In the genomic region with DNA sequence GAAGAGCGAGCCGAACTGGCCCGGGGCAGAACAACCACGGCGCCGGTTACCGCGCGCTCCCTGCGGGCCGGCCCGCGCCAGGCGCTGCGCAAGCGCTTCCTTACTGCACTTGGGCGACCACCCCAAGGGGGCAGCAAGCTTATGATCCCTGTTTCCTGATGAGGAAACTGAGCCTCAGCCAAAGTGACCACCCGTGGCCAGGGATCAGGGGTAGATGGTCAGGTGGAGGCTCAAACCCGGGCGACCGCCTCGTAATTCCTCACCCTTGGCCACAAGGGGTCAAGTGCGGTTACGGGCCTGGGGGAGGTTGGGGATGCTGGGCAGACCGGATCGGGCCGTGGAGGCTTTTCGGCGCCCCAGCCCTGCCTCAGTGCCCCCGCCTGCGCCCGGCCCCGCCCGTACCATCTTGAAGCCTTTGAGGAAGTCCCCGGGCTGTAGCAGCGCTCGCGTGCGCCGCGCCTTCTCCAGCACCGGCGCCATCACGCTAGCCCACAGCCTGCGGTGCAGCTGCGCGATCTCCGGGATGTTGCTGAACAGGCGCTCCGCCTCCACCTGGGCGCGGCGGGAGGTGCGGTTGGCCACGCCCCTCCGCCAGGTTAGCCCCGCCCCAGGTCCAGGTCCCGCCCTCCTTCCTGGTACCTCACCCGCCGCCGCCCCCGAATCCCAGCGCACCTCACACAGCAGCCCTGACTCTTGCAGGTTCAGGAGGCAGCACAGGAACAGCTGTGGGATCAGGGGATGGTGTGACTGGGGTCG, we compare ENCODE assay signal across 17 cellular contexts. TPM values are rescaled to one million over a fixed set of nuclear protein-coding genes. Genes with fewer than 3 reads are reported as not detected.
DNase-seq lines count a peak whose midpoint lies in the region; ATAC-seq and TF ChIP-seq lines count a peak whose summit lies in the region.
"Had no signal": no experiment of that assay in that cellular context is flagged by ENCODE, and none has a peak within 500 bp of the region (broad histone marks: within the 10 kb centered on the region; RNA-seq: fewer than 3 reads in every experiment).

No MANE protein-coding gene starts in this region.

- no peaks in the 10 kb centered on the region for H3K79me2 ChIP-seq in mammary epithelial cell (ENCODE audit: insufficient read depth, low read length)

- no peak overlapping the region for H3K4me2 ChIP-seq in mammary epithelial cell (ENCODE audit: insufficient read depth, low read depth, low read length)
- H3K4me2 ChIP-seq: A549 had no signal

- POLR2A ChIA-PET in MCF 10A (lab: Yijun Ruan, JAX), result interaction anchor here (0.9 to 3.2 kb wide), 6 partner anchors 18 to 78 kb away, joined by 3 to 15 read pairs (median 6); a partner anchor contains a TSS

- TF ChIP-seq CTCF in MCF 10A (IDR thresholded peaks at IDR 0.05; ENCODE audit: unreplicated experiment), result no peak
- no peak for TF ChIP-seq CTCF in mammary epithelial cell (conservative IDR thresholded peaks at IDR 0.05 in 1 of 2, IDR thresholded peaks at IDR 0.05 in 1 of 2; ENCODE audit: extremely low read depth in 1 of 2, insufficient read depth in 1 of 2, low read depth in 1 of 2, low read length in 2 of 2)
- no peak for TF ChIP-seq CTCF in upper lobe of left lung (IDR thresholded peaks at IDR 0.05)

- H2AFZ ChIP-seq in mammary epithelial cell (ENCODE audit: low read depth, low read length), result no peak overlapping the region

- H3K4me3 Mint-ChIP-seq in MCF 10A (ENCODE audit: unreplicated experiment), result no peak overlapping the region
- H3K4me3 Mint-ChIP-seq: activated CD4-positive, alpha-beta memory T cell treated with anti-CD3 and anti-CD28 coated beads, Interleukin-2, amount 10 ng/mL, durations not matched to agents 7 days and 5 days; memory B cell had no signal

- H3K36me3 Mint-ChIP-seq in MCF 10A (ENCODE audit: insufficient read depth, unreplicated experiment), result peaks cover 41% of the 10 kb centered on the region
- H3K36me3 Mint-ChIP-seq: memory B cell had no signal

- no peaks in the 10 kb centered on the region for H3K9me3 Mint-ChIP-seq in MCF 10A (ENCODE audit: unreplicated experiment)
- H3K9me3 Mint-ChIP-seq: activated CD4-positive, alpha-beta memory T cell treated with anti-CD3 and anti-CD28 coated beads, Interleukin-2, amount 10 ng/mL, durations not matched to agents 7 days and 5 days; memory B cell had no signal

- H3K27me3 ChIP-seq in mammary epithelial cell (ENCODE audit: insufficient read depth, low read length) (no peaks in the 10 kb centered on the region), upper lobe of left lung (no peaks in the 10 kb centered on the region)
- H3K27me3 ChIP-seq: uterus had no signal

- no peak overlapping the region for H3K9ac ChIP-seq in mammary epithelial cell (ENCODE audit: insufficient read depth, low read length)

- no TSS peak for BruUV-seq in MCF 10A (replicated peaks; lab: Mats Ljungman, UMichigan)
- BruUV-seq in mammary epithelial cell (replicated peaks; lab: Mats Ljungman, UMichigan), result no TSS peak

- H3K36me3 ChIP-seq in mammary epithelial cell (ENCODE audit: insufficient read depth, low read length) (peaks cover 22% of the 10 kb centered on the region), upper lobe of left lung (peaks cover 0 to 46% (median 10%) of the 10 kb centered on the region in 4 donors)
- H3K36me3 ChIP-seq: uterus had no signal

- H3K9me3 ChIP-seq in mammary epithelial cell (replicated peaks; ENCODE audit: insufficient read depth, low read length) (no peaks in the 10 kb centered on the region), upper lobe of left lung (no peaks in the 10 kb centered on the region)
- H3K9me3 ChIP-seq: A549, uterus had no signal

- TF ChIP-seq EP300 in upper lobe of left lung (IDR thresholded peaks at IDR 0.05), result no peak

- H3K4me1 ChIP-seq in mammary epithelial cell (ENCODE audit: insufficient read depth, low read length) (peaks cover 6% of the 10 kb centered on the region), upper lobe of left lung (peaks cover 0 to 4% (median 2%) of the 10 kb centered on the region in 4 donors)
- H3K4me1 ChIP-seq: uterus had no signal

- WGBS in mammary epithelial cell (ENCODE audit: low coverage, missing lambda C conversion rate), result 99% methylated on average over 10 of the region's 64 CpGs
- 87 to 90% methylated on average over 44 to 64 of the region's 64 CpGs for WGBS in upper lobe of left lung, 2 donors

- no peak for TF ChIP-seq POLR2A in upper lobe of left lung (IDR thresholded peaks at IDR 0.05)

- peaks cover 5% of the 10 kb centered on the region for H4K20me1 ChIP-seq in mammary epithelial cell (ENCODE audit: insufficient read depth, low read length)

- DNase-seq in MCF 10A (ENCODE audit: unreplicated experiment) (no peak), mammary epithelial cell (no peak), iPS-NIHi7 (ENCODE audit: extremely low spot score) (peak; percentile 73), upper lobe of left lung (peak in 1 of 2 donors; percentile 87)
- DNase-seq: activated CD4-positive, alpha-beta memory T cell treated with anti-CD3 and anti-CD28 coated beads, Interleukin-2, amount 10 ng/mL, durations not matched to agents 7 days and 5 days; head of caudate nucleus; IMR-90; NCI-H146; Right ventricle myocardium superior; stimulated activated CD4-positive, alpha-beta T cell treated with anti-CD3 and anti-CD28 coated beads, Interleukin-12 subunit alpha, Interleukin-12 subunit beta, amount 100 ng/mL, for 4 hours; T-helper 9 cell; uterus had no signal

- dilution Hi-C loops in mammary epithelial cell (cut with HindIII; ENCODE audit: low sequenced_read_pairs), result no loop called here

- H3K4me3 ChIP-seq in mammary epithelial cell (replicated peaks in 1 of 3; ENCODE audit: insufficient read depth in 1 of 3, low read depth in 2 of 3, low read length in 3 of 3), result no peak overlapping the region
- H3K4me3 ChIP-seq in upper lobe of left lung, result no peak overlapping the region
- H3K4me3 ChIP-seq: A549, uterus had no signal

- peak overlapping the region; percentile 76 for H3K27ac Mint-ChIP-seq in MCF 10A (ENCODE audit: low read depth, unreplicated experiment)
- H3K27ac Mint-ChIP-seq: activated CD4-positive, alpha-beta memory T cell treated with anti-CD3 and anti-CD28 coated beads, Interleukin-2, amount 10 ng/mL, durations not matched to agents 7 days and 5 days; memory B cell had no signal

- CTCF ChIA-PET in MCF 10A (lab: Yijun Ruan, JAX), result interaction anchor here (0.6 to 2.1 kb wide), 9 partner anchors 13 to 219 kb away, joined by 3 to 12 read pairs (median 6); a partner anchor contains a TSS
- CTCF ChIA-PET in mammary epithelial cell (lab: Charles Lee; ENCODE audit: low non-redundant PET), result no interaction called here

- no peak for ATAC-seq in upper lobe of left lung (ENCODE audit: low FRiP score in 2 of 2)
- no peak for ATAC-seq in GM21528 (IDR thresholded peaks at IDR 0.05; ENCODE audit: low FRiP score, unreplicated experiment)
- ATAC-seq in HG03097 (IDR thresholded peaks at IDR 0.05; ENCODE audit: low FRiP score, unreplicated experiment), result no peak
- ATAC-seq: A549 had no signal

- in situ Hi-C loops in mammary epithelial cell (cut with MboI; ENCODE audit: low sequenced_read_pairs in 2 of 2), result no loop called here

- H3K27me3 Mint-ChIP-seq in MCF 10A (ENCODE audit: insufficient read depth, unreplicated experiment), result no peaks in the 10 kb centered on the region
- H3K27me3 Mint-ChIP-seq: activated CD4-positive, alpha-beta memory T cell treated with anti-CD3 and anti-CD28 coated beads, Interleukin-2, amount 10 ng/mL, durations not matched to agents 7 days and 5 days had no signal

- intact Hi-C loops in MCF 10A (cut with micrococcal nuclease), result no loop called here
- intact Hi-C loops in mammary epithelial cell (cut with micrococcal nuclease), result no loop called here

- H3K27ac ChIP-seq in mammary epithelial cell (ENCODE audit: insufficient read depth, low read depth, low read length) (no peak overlapping the region), upper lobe of left lung (peak overlapping the region in 3 of 4 donors; percentile 55 to 80 (median 64))
- H3K27ac ChIP-seq: A549, uterus had no signal

- H3K4me1 Mint-ChIP-seq in MCF 10A (ENCODE audit: insufficient read depth, unreplicated experiment), result peaks cover 13% of the 10 kb centered on the region

RNA-seq across cellular contexts. Expression of a gene that starts 5.3 kb away (rescaled TPM):
- total RNA-seq in MCF 10A (2022) (27.6 and 33.7 TPM in 2 replicates), mammary epithelial cell (10 to 100 TPM in 1 of 2 donors, 1 to 10 TPM in 1; 6.7 to 60.9 TPM), upper lobe of left lung (10 to 100 TPM in 4 of 6 donors, 1 to 10 TPM in 2; 4.6 to 51.3 (median 14.0) TPM)
- 21.0 TPM for polyA plus RNA-seq in mammary epithelial cell
- 5.8 TPM for polyA minus RNA-seq in mammary epithelial cell

RNA-seq across cellular contexts. Expression of a gene that starts 20.2 kb away (rescaled TPM):
- total RNA-seq in MCF 10A (2022) (32.3 and 35.9 TPM in 2 replicates), mammary epithelial cell (10 to 100 TPM; 19.0 to 88.8 TPM), upper lobe of left lung (10 to 100 TPM in 5 of 6 donors, 1 to 10 TPM in 1; 5.0 to 31.4 (median 12.6) TPM)
- 25.3 TPM for polyA plus RNA-seq in mammary epithelial cell
- polyA minus RNA-seq in mammary epithelial cell, result 20.3 TPM

RNA-seq across cellular contexts. Expression of a gene that starts 46.7 kb away (rescaled TPM):
- 0.68 TPM in 1 of 2 replicates, not detected in the other for total RNA-seq in MCF 10A (2022)
- total RNA-seq in mammary epithelial cell, result 1 to 10 TPM; 2.4 to 2.5 TPM
- 0.27 TPM for polyA plus RNA-seq in mammary epithelial cell
- not detected for polyA minus RNA-seq in mammary epithelial cell
- 10 to 100 TPM in 2 of 6 donors, 1 to 10 TPM in 4; 2.1 to 27.2 (median 4.8) TPM for total RNA-seq in upper lobe of left lung
- total RNA-seq: occipital lobe had no signal

RNA-seq across cellular contexts. Expression of a gene that starts 51.5 kb away (rescaled TPM):
- total RNA-seq in MCF 10A (2022) (5.0 and 7.6 TPM in 2 replicates), mammary epithelial cell (10 to 100 TPM; 54.3 to 70.8 TPM), upper lobe of left lung (10 to 100 TPM in 1 of 6 donors, 1 to 10 TPM in 5; 1.8 to 11.4 (median 3.7) TPM)
- 29.0 TPM for polyA plus RNA-seq in mammary epithelial cell
- 21.4 TPM for polyA minus RNA-seq in mammary epithelial cell
- total RNA-seq: IMR-90, Right ventricle myocardium superior had no signal
- polyA plus RNA-seq: IMR-90 had no signal
